In genomic region chr10:129761573-129761972, GRCh38 we compare ENCODE assay signal across 14 cellular contexts.
"Had no signal": no experiment of that assay in that cellular context is flagged by ENCODE, and none has a peak within 500 bp of the region (broad histone marks: within the 10 kb centered on the region; RNA-seq: fewer than 3 reads in every experiment).

No MANE protein-coding gene starts in this region.

- DNase-seq: activated CD4-positive, alpha-beta T cell treated with anti-CD3 and anti-CD28 coated beads for 4 hours; activated naive CD4-positive, alpha-beta T cell treated with Interleukin-2 at 50 U/mL for 16 hours; anterior cingulate cortex; brain microvascular endothelial cell; cerebellar nuclear complex; erythroblast; ovary; stimulated activated CD4-positive, alpha-beta T cell treated with anti-CD3 and anti-CD28 coated beads, Interleukin-12 subunit alpha, Interleukin-12 subunit beta, amount 100 ng/mL, for 4 hours; stimulated activated CD4-positive, alpha-beta T cell treated with anti-CD3 and anti-CD28 coated beads, Interleukin-2, amount 100 ng/mL, for 24 hours; T-helper 2 cell had no signal

- H3K36me3 ChIP-seq: brain microvascular endothelial cell, ovary had no signal

- H3K27me3 ChIP-seq: brain microvascular endothelial cell, gastroesophageal sphincter, ovary, tibial artery had no signal

- FAIRE-seq: islet of Langerhans had no signal

- H3K27ac ChIP-seq: brain microvascular endothelial cell, gastroesophageal sphincter, ovary, tibial artery had no signal

- ATAC-seq: gastroesophageal sphincter, WTC11 had no signal

- H3K4me1 ChIP-seq: tibial artery had no signal

- H3K4me3 ChIP-seq: gastroesophageal sphincter, ovary, tibial artery had no signal

- H3K9me3 ChIP-seq: gastroesophageal sphincter, ovary, tibial artery had no signal
